19 cellular contexts compared by ENCODE assay signal in the genomic region with DNA sequence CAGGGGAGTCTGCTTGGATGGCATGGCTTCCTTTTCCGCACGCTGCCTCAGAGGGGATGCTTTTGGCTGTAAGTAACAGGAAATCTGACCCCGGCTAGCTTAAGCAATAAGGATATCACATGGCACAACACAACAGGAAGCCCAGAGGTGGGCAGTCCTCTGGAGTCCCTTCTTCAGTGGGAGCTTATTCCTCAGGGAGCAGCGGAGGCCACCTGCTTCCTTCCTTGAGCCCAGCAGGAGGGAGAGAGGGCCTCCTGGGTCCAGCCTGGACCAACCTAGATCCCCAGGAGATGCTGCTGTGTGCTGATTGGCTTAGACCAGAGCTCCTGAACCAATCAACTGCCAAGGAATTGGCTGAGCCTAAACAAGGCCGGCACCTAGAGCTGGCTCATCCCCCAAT.
DNase-seq lines count a peak whose midpoint lies in the region; ATAC-seq and TF ChIP-seq lines count a peak whose summit lies in the region.
"Had no signal": no experiment of that assay in that cellular context is flagged by ENCODE, and none has a peak within 500 bp of the region (broad histone marks: within the 10 kb centered on the region; RNA-seq: fewer than 3 reads in every experiment).

No MANE protein-coding gene starts in this region.

- H3K9me3 ChIP-seq in spleen (no peaks in the 10 kb centered on the region), tibial nerve (no peaks in the 10 kb centered on the region)
- H3K9me3 ChIP-seq: pancreas had no signal

- H3K36me3 ChIP-seq in spleen (no peaks in the 10 kb centered on the region), tibial nerve (no peaks in the 10 kb centered on the region)
- H3K36me3 ChIP-seq: pancreas had no signal

- 34 to 49% (median 38%) methylated on average over 3 to 5 of the region's 5 CpGs for whole genome bisulfite sequencing in spleen, 5 donors
- 68 to 79% methylated on average over 5 of the region's 5 CpGs for WGBS in tibial nerve, 2 donors

- DNase-seq in cardiac septum (ENCODE audit: low spot score) = peak; percentile 70
- no peak for DNase-seq in left ventricle myocardium superior
- peak; percentile 66 for DNase-seq in NCI-H226
- peak; percentile 62 for DNase-seq in choroid plexus epithelial cell (ENCODE audit: low read depth)
- DNase-seq in spleen = peak; percentile 60
- no peak for DNase-seq in tibial nerve (ENCODE audit: low spot score in 2 of 2)
- no peak for DNase-seq in NCI-H2107 (lab: John Stamatoyannopoulos, UW)
- no peak for DNase-seq in GM19240 (ENCODE audit: insufficient read length, low spot score)
- DNase-seq: activated CD8-positive, alpha-beta T cell treated with anti-CD3 and anti-CD28 coated beads for 36 hours; activated naive CD8-positive, alpha-beta T cell treated with anti-CD3 and anti-CD28 coated beads for 36 hours; activated T-cell treated with anti-CD3 and anti-CD28 coated beads, Interleukin-2, amount 50 U/mL, for 72 hours; CD8-positive, alpha-beta memory T cell; dorsolateral prefrontal cortex; hippocampal formation; NCI-H187 treated with DMSO at 0.1 percent for 48 hours; NK-92 treated with Interleukin-12 subunit alpha and Interleukin-12 subunit beta, amount 100 ng/mL, for 24 hours; pancreas; stimulated activated CD4-positive, alpha-beta T cell treated with anti-CD3 and anti-CD28 coated beads, Interleukin-2, amount 100 ng/mL, for 24 hours; T-cell had no signal

- H3K4me1 ChIP-seq in spleen (peaks cover 0 to 52% (median 28%) of the 10 kb centered on the region in 6 donors), tibial nerve (peaks cover 0 to 54% (median 12%) of the 10 kb centered on the region in 4 donors)

- no peak for ATAC-seq in left ventricle myocardium superior
- ATAC-seq: activated CD8-positive, alpha-beta T cell treated with anti-CD3 and anti-CD28 coated beads for 36 hours; activated T-cell treated with anti-CD3 and anti-CD28 coated beads, Interleukin-2, amount 50 U/mL, for 72 hours; pancreas; T-cell had no signal

- TF ChIP-seq EP300 in tibial nerve (IDR thresholded peaks at IDR 0.05) = no peak

- H3K27ac ChIP-seq in spleen = peak overlapping the region in 1 of 8 donors; percentile 3
- no peak overlapping the region for H3K27ac ChIP-seq in tibial nerve
- H3K27ac ChIP-seq: pancreas had no signal

- H3K27me3 ChIP-seq in spleen (replicated peaks in 1 of 7) = peaks cover 2 to 34% (median 12%) of the 10 kb centered on the region in 7 donors
- no peaks in the 10 kb centered on the region for H3K27me3 ChIP-seq in tibial nerve
- H3K27me3 ChIP-seq: dorsolateral prefrontal cortex, pancreas had no signal

- TF ChIP-seq POLR2A in spleen (IDR thresholded peaks at IDR 0.05) = no peak
- TF ChIP-seq POLR2A in tibial nerve (IDR thresholded peaks at IDR 0.05) = no peak

- H3K4me3 ChIP-seq in choroid plexus epithelial cell (ENCODE audit: low read depth, low read length) = no peak overlapping the region
- H3K4me3 ChIP-seq in spleen = no peak overlapping the region
- H3K4me3 ChIP-seq in tibial nerve = no peak overlapping the region
- H3K4me3 ChIP-seq: dorsolateral prefrontal cortex, pancreas had no signal

- TF ChIP-seq CTCF in choroid plexus epithelial cell (conservative IDR thresholded peaks at IDR 0.05; ENCODE audit: low read depth, low read length) = no peak
- no peak for TF ChIP-seq CTCF in spleen (IDR thresholded peaks at IDR 0.05 in 8 of 11, conservative IDR thresholded peaks at IDR 0.05 in 3 of 11)
- no peak for TF ChIP-seq CTCF in tibial nerve (IDR thresholded peaks at IDR 0.05)

- intact Hi-C loops in cardiac septum (cut with DNase I) = no loop called here
- intact Hi-C loops in left ventricle myocardium superior (cut with micrococcal nuclease) = no loop called here
- intact Hi-C loops in spleen (cut with DNase I; ENCODE audit: low total_unique reads) = no loop called here

Comparison
In these comparisons a context has a peak if more than half of its experiments do, and no peak if none do; other contexts are left out.
1. DNase-seq: peak in cardiac septum (single experiment), NCI-H226 (single experiment), choroid plexus epithelial cell (single experiment) and spleen (single experiment); none in left ventricle myocardium superior (single experiment), tibial nerve (0 of 2), NCI-H2107 (single experiment) and GM19240 (single experiment).